In genomic region chr4:54063224-54063623, GRCh38 we compare ENCODE assay signal across 8 cellular contexts. TPM values are rescaled to one million over a fixed set of nuclear protein-coding genes. Genes with fewer than 3 reads are reported as not detected.
DNase-seq lines count a peak whose midpoint lies in the region; ATAC-seq and TF ChIP-seq lines count a peak whose summit lies in the region.

No MANE protein-coding gene starts in this region.

- H3K79me2 ChIP-seq in GM23338 (replicated peaks; ENCODE audit: insufficient read depth), result peaks cover 56% of the 10 kb centered on the region

- H3K4me3 ChIP-seq in A673 (ENCODE audit: low read depth, low read length, poor library complexity, severe bottlenecking), result peak overlapping the region; percentile 73
- peak overlapping the region; percentile 95 for H3K4me3 ChIP-seq in GM23338
- H3K4me3 ChIP-seq in gastroesophageal sphincter, result peak overlapping the region; percentile 83 to 93
- H3K4me3 ChIP-seq in gastrocnemius medialis, result peak overlapping the region; percentile 89 to 98 (median 94)

- H3K4me1 Mint-ChIP-seq in GM23338, result peaks cover 37% of the 10 kb centered on the region

- H3K9me3 Mint-ChIP-seq in GM23338, result no peaks in the 10 kb centered on the region

- in situ Hi-C loops in gastrocnemius medialis (cut with MboI; ENCODE audit: low sequenced_read_pairs in 4 of 4), result no loop called here

- CTCF ChIA-PET in A673 (lab: Charles Lee), result no interaction called here
- CTCF ChIA-PET in GM10248 (lab: Yijun Ruan, JAX), result interaction anchor here (1.3 to 2.1 kb wide), 4 partner anchors 25 to 133 kb away, joined by 4 to 6 read pairs (median 4); no protein-coding TSS in a partner anchor

- H3K27ac ChIP-seq in A673 (ENCODE audit: low read depth, low read length, poor library complexity, severe bottlenecking), result peak overlapping the region; percentile 64
- H3K27ac ChIP-seq in GM23338 (ENCODE audit: low read depth), result no peak overlapping the region
- peak overlapping the region; percentile 68 to 89 (median 88) for H3K27ac ChIP-seq in gastroesophageal sphincter
- peak overlapping the region; percentile 83 to 94 (median 89) for H3K27ac ChIP-seq in gastrocnemius medialis

- no peaks in the 10 kb centered on the region for H3K9me3 ChIP-seq in A673 (ENCODE audit: low read depth, low read length, poor library complexity, severe bottlenecking)
- H3K9me3 ChIP-seq in gastroesophageal sphincter, result no peaks in the 10 kb centered on the region
- H3K9me3 ChIP-seq in gastrocnemius medialis, result no peaks in the 10 kb centered on the region

- no peaks in the 10 kb centered on the region; the same call in 2 of the 3 replicates for H3K36me3 Mint-ChIP-seq in GM23338 (ENCODE audit: low read depth)

- TF ChIP-seq POLR2A in gastroesophageal sphincter (IDR thresholded peaks at IDR 0.05), result no peak
- no peak for TF ChIP-seq POLR2A in gastrocnemius medialis (IDR thresholded peaks at IDR 0.05)

- no peak for TF ChIP-seq CTCF in A673 (conservative IDR thresholded peaks at IDR 0.05; ENCODE audit: low read depth, low read length)
- no peak for TF ChIP-seq CTCF in GM23338 (conservative IDR thresholded peaks at IDR 0.05; ENCODE audit: low read depth in 2 of 2)
- no peak for TF ChIP-seq CTCF in gastroesophageal sphincter (IDR thresholded peaks at IDR 0.05)
- TF ChIP-seq CTCF in gastrocnemius medialis (IDR thresholded peaks at IDR 0.05 in 4 of 5, conservative IDR thresholded peaks at IDR 0.05 in 1 of 5), result no peak
- no peak for TF ChIP-seq CTCF in GM10248 (IDR thresholded peaks at IDR 0.05; ENCODE audit: control extremely low read depth, extremely low read depth, low read depth, missing control alignments)

- H3K27ac Mint-ChIP-seq in GM23338, result no peak overlapping the region

- no peaks in the 10 kb centered on the region; the same call in 1 of the 2 replicates for H4K20me1 ChIP-seq in GM23338 (replicated peaks; ENCODE audit: insufficient read depth)

- intact Hi-C loops in A673 (cut with micrococcal nuclease; ENCODE audit: unreplicated experiment) (no loop called here), gastrocnemius medialis (cut with DNase I; ENCODE audit: low total_unique reads) (loop anchor here (5.0 to 10.0 kb wide), 4 partner anchors 41 to 1408 kb away; partner anchors contain the start of genes FIP1L1 and USP46)

- peaks cover 4% of the 10 kb centered on the region for H3K4me1 ChIP-seq in A673 (ENCODE audit: insufficient read depth, low read length, poor library complexity, severe bottlenecking)
- peaks cover 31% of the 10 kb centered on the region for H3K4me1 ChIP-seq in GM23338 (ENCODE audit: insufficient read depth)
- H3K4me1 ChIP-seq in gastroesophageal sphincter, result peaks cover 20 to 70% (median 32%) of the 10 kb centered on the region in 3 donors
- H3K4me1 ChIP-seq in gastrocnemius medialis, result peaks cover 47 to 48% of the 10 kb centered on the region in 2 donors

- TF ChIP-seq EP300 in gastroesophageal sphincter (IDR thresholded peaks at IDR 0.05), result no peak

- 3% methylated on average over 4 of the region's 4 CpGs for WGBS in gastroesophageal sphincter (ENCODE audit: low coverage in 1 of 2), 2 donors

- H3K27me3 Mint-ChIP-seq in GM23338 (ENCODE audit: insufficient read depth, low read depth, poor library complexity), result peaks cover 2% of the 10 kb centered on the region

- no peaks in the 10 kb centered on the region for H3K9me2 ChIP-seq in GM23338 (ENCODE audit: insufficient read depth)

- POLR2A ChIA-PET in A673 (lab: Charles Lee; ENCODE audit: low non-redundant PET), result interaction anchor here (0.6 kb wide), 1 partner anchor 142 kb away, joined by 4 read pairs; no protein-coding TSS in a partner anchor
- POLR2A ChIA-PET in GM10248 (lab: Yijun Ruan, JAX), result no interaction called here

- no peak for DNase-seq in A673 (ENCODE audit: low spot score)
- no peak for DNase-seq in GM23338 (ENCODE audit: low spot score)
- peak; percentile 20 to 32 for DNase-seq in activated CD4-positive, alpha-beta T cell treated with anti-CD3 and anti-CD28 coated beads, Interleukin-2, amount 50 U/mL, for 48 hours
- no peak for DNase-seq in gastrocnemius medialis
- DNase-seq in GM10248 (ENCODE audit: extremely low spot score), result no peak

- no peak overlapping the region for H2AFZ ChIP-seq in GM23338

- no peaks in the 10 kb centered on the region for H3K27me3 ChIP-seq in A673 (replicated peaks; ENCODE audit: insufficient read depth, low read depth, low read length, poor library complexity)
- H3K27me3 ChIP-seq in GM23338 (ENCODE audit: insufficient read depth), result peaks cover 14% of the 10 kb centered on the region
- H3K27me3 ChIP-seq in gastroesophageal sphincter, result no peaks in the 10 kb centered on the region
- H3K27me3 ChIP-seq in gastrocnemius medialis, result no peaks in the 10 kb centered on the region

- H3K4me2 ChIP-seq in GM23338, result peak overlapping the region; percentile 96

- no peaks in the 10 kb centered on the region for H3F3A ChIP-seq in GM23338 (replicated peaks; ENCODE audit: low read depth)

- peak overlapping the region; percentile 91 for H3K4me3 Mint-ChIP-seq in GM23338

- BruUV-seq in A673 (replicated peaks; lab: Mats Ljungman, UMichigan), result no TSS peak

- no peak for ATAC-seq in GM23338
- no peak for ATAC-seq in gastroesophageal sphincter
- no peak for ATAC-seq in gastrocnemius medialis
- ATAC-seq in HG02763 (IDR thresholded peaks at IDR 0.05; ENCODE audit: unreplicated experiment), result no peak
- ATAC-seq in GM18520 (IDR thresholded peaks at IDR 0.05; ENCODE audit: unreplicated experiment), result no peak

- H3K36me3 ChIP-seq in A673 (ENCODE audit: insufficient read depth, low read length, poor library complexity, severe bottlenecking) (no peaks in the 10 kb centered on the region), GM23338 (ENCODE audit: insufficient read depth) (no peaks in the 10 kb centered on the region), gastroesophageal sphincter (no peaks in the 10 kb centered on the region), gastrocnemius medialis (no peaks in the 10 kb centered on the region)

TF ChIP-seq in GM23338, 12 proteins besides CTCF, POLR2A, EP300 and RAD21 (continues in another document):
- TF ChIP-seq EZH2phosphoT487 (IDR thresholded peaks at IDR 0.05; ENCODE audit: unreplicated experiment), result no peak
- no peak for TF ChIP-seq REST (IDR thresholded peaks at IDR 0.05; ENCODE audit: unreplicated experiment)
- no peak for TF ChIP-seq ZNF331 (CRISPR knock-in tag; IDR thresholded peaks at IDR 0.05; ENCODE audit: low read depth)
- no peak for TF ChIP-seq STAT1 (IDR thresholded peaks at IDR 0.05; ENCODE audit: unreplicated experiment)
- TF ChIP-seq JUNB (IDR thresholded peaks at IDR 0.05; ENCODE audit: unreplicated experiment), result no peak
- no peak for TF ChIP-seq EZH2 (IDR thresholded peaks at IDR 0.05; ENCODE audit: low read depth, unreplicated experiment)

RNA-seq across cellular contexts. Expression of gene CHIC2, which starts 1.2 kb away (rescaled TPM):
- 5.4 and 8.1 TPM in 2 replicates for total RNA-seq in A673 (2021)
- total RNA-seq in GM23338 (2014; rRNA removed; shearing (Covaris generic)), result 18.3 and 21.1 TPM in 2 replicates
- polyA plus RNA-seq in GM23338 (2016; fragmentation: Nextera tagmentation; extraction: Ambion mirVana), result 17.2 and 24.3 TPM in 2 replicates
- total RNA-seq in gastroesophageal sphincter, result 10 to 100 TPM; 25.0 to 37.7 (median 29.2) TPM
- 10 to 100 TPM; 11.9 to 18.6 (median 15.5) TPM for total RNA-seq in gastrocnemius medialis

RNA-seq across cellular contexts. Expression of gene GSX2, which starts 36.7 kb away (rescaled TPM):
- not detected in 2 replicates for total RNA-seq in A673 (2021)
- total RNA-seq in GM23338 (2014; rRNA removed; shearing (Covaris generic)), result not detected in 2 replicates
- 0.34 TPM in 1 of 2 replicates, not detected in the other for polyA plus RNA-seq in GM23338 (2016; fragmentation: Nextera tagmentation; extraction: Ambion mirVana)
- not detected for total RNA-seq in gastroesophageal sphincter
- total RNA-seq in gastrocnemius medialis, result not detected

Comparison
In these comparisons a context has a peak if more than half of its experiments do, and no peak if none do; other contexts are left out.
1. DNase-seq: peak in activated CD4-positive, alpha-beta T cell treated with anti-CD3 and anti-CD28 coated beads, Interleukin-2, amount 50 U/mL, for 48 hours (2 of 2); none in A673 (single experiment), GM23338 (single experiment), gastrocnemius medialis (0 of 2) and GM10248 (single experiment).
2. Peak in every context shown above with its lines, with median percentiles within 50 percentile points of each other: H3K4me3 ChIP-seq.